ENCODE assay signal across 15 cellular contexts in genomic region chr3:139745831-139746230, GRCh38.
DNase-seq lines count a peak whose midpoint lies in the region; ATAC-seq, FAIRE-seq and TF ChIP-seq lines count a peak whose summit lies in the region.
"Had no signal": no experiment of that assay in that cellular context is flagged by ENCODE, and none has a peak within 500 bp of the region (broad histone marks: within the 10 kb centered on the region; RNA-seq: fewer than 3 reads in every experiment).

No MANE protein-coding gene starts in this region.

- H3K36me3 ChIP-seq in astrocyte (ENCODE audit: insufficient read depth, low read length) (no peaks in the 10 kb centered on the region), uterus (no peaks in the 10 kb centered on the region)
- H3K36me3 ChIP-seq: adrenal gland, upper lobe of left lung had no signal

- H3K36me3 Mint-ChIP-seq in astrocyte (ENCODE audit: low read depth, unreplicated experiment), result no peaks in the 10 kb centered on the region

- peak overlapping the region; percentile 15 for H3K4me2 ChIP-seq in astrocyte (ENCODE audit: low read length)

- H3K27ac Mint-ChIP-seq in astrocyte (ENCODE audit: unreplicated experiment), result peak overlapping the region; percentile 72
- H3K27ac Mint-ChIP-seq: B cell, nephron had no signal

- H2AFZ ChIP-seq in astrocyte (ENCODE audit: low read depth, low read length), result no peak overlapping the region

- TF ChIP-seq POLR2A in GM18505 (IDR thresholded peaks at IDR 0.05; ENCODE audit: borderline replicate concordance, extremely low read depth, insufficient read depth, insufficient read length) (no peak), uterus (IDR thresholded peaks at IDR 0.05) (no peak)

- peaks cover 8% of the 10 kb centered on the region for H3K4me1 Mint-ChIP-seq in astrocyte (ENCODE audit: low read depth, unreplicated experiment)
- H3K4me1 Mint-ChIP-seq: B cell had no signal

- H3K79me2 ChIP-seq in astrocyte (ENCODE audit: insufficient read depth, low read length), result no peaks in the 10 kb centered on the region

- no peak overlapping the region for H3K4me3 Mint-ChIP-seq in astrocyte (ENCODE audit: unreplicated experiment)
- H3K4me3 Mint-ChIP-seq: B cell, nephron had no signal

- WGBS in right cardiac atrium, result 63% methylated on average over 4 of the region's 4 CpGs

- intact Hi-C loops in right cardiac atrium (cut with DNase I) (no loop called here), uterus (cut with DNase I; ENCODE audit: low total_unique reads) (no loop called here)

- FAIRE-seq in astrocyte (lab: Jason Lieb, UNC), result no peak
- FAIRE-seq: GM18507, small intestine had no signal

- H3K4me1 ChIP-seq in astrocyte (ENCODE audit: insufficient read depth, low read length) (peaks cover 9% of the 10 kb centered on the region), right cardiac atrium (ENCODE audit: control insufficient read depth, insufficient read depth, low read length) (no peaks in the 10 kb centered on the region), uterus (no peaks in the 10 kb centered on the region)
- H3K4me1 ChIP-seq: adrenal gland, upper lobe of left lung had no signal

- peaks cover 10% of the 10 kb centered on the region for H3K9me3 Mint-ChIP-seq in astrocyte (ENCODE audit: unreplicated experiment)

- in situ Hi-C loops in ACHN (cut with HindIII; ENCODE audit: low pct_ligation_motif_present, low pct_unique_long_range_greater_than_20kb, low sequenced_read_pairs), result no loop called here

- ATAC-seq in right cardiac atrium (peak; percentile 45 to 73), GM18505 (IDR thresholded peaks at IDR 0.05; ENCODE audit: unreplicated experiment) (no peak)

- peaks cover under 1% of the 10 kb centered on the region for H3K27me3 Mint-ChIP-seq in astrocyte (ENCODE audit: low read depth, unreplicated experiment)

- H3K4me3 ChIP-seq in astrocyte (ENCODE audit: insufficient read depth, low read depth, low read length) (no peak overlapping the region), right cardiac atrium (ENCODE audit: low read length) (no peak overlapping the region), uterus (no peak overlapping the region)
- H3K4me3 ChIP-seq: adrenal gland, upper lobe of left lung had no signal

- TF ChIP-seq CTCF in astrocyte (IDR thresholded peaks at IDR 0.05; ENCODE audit: insufficient read depth, low read depth, low read length), result no peak
- TF ChIP-seq CTCF in uterus (IDR thresholded peaks at IDR 0.05), result no peak

- DNase-seq in ACHN, result peak; percentile 60
- peak; percentile 39 for DNase-seq in HCEC 1CT
- peak; percentile 80 for DNase-seq in astrocyte (ENCODE audit: low read depth)
- no peak for DNase-seq in right cardiac atrium
- DNase-seq in mesenteric fat pad (ENCODE audit: low spot score), result no peak
- no peak for DNase-seq in uterus
- DNase-seq in central memory CD4-positive, alpha-beta T cell, result no peak
- DNase-seq: DND-41, small intestine, upper lobe of left lung had no signal

- H3K27ac ChIP-seq in astrocyte (ENCODE audit: low read depth, low read length), result no peak overlapping the region
- no peak overlapping the region for H3K27ac ChIP-seq in right cardiac atrium (ENCODE audit: low read length)
- no peak overlapping the region for H3K27ac ChIP-seq in uterus
- H3K27ac ChIP-seq: adrenal gland, upper lobe of left lung had no signal

- H3K27me3 ChIP-seq in astrocyte (ENCODE audit: insufficient read depth, low read length) (no peaks in the 10 kb centered on the region), right cardiac atrium (ENCODE audit: control insufficient read depth, insufficient read depth) (no peaks in the 10 kb centered on the region), uterus (no peaks in the 10 kb centered on the region)
- H3K27me3 ChIP-seq: upper lobe of left lung had no signal

- no peaks in the 10 kb centered on the region for H3K9me3 ChIP-seq in astrocyte (ENCODE audit: insufficient read depth, low read depth, low read length)
- no peaks in the 10 kb centered on the region for H3K9me3 ChIP-seq in right cardiac atrium (ENCODE audit: control insufficient read depth, low read length)
- peaks cover 0 to 14% of the 10 kb centered on the region in 2 donors for H3K9me3 ChIP-seq in uterus
- H3K9me3 ChIP-seq: adrenal gland had no signal

- H3K9ac ChIP-seq in astrocyte (ENCODE audit: low read length), result no peak overlapping the region

- H4K20me1 ChIP-seq in astrocyte (ENCODE audit: insufficient read depth, low read length), result no peaks in the 10 kb centered on the region

Comparison
In these comparisons a context has a peak if more than half of its experiments do, and no peak if none do; other contexts are left out.
1. DNase-seq: peak in ACHN (single experiment), HCEC 1CT (single experiment) and astrocyte (single experiment); none in right cardiac atrium (0 of 3), mesenteric fat pad (single experiment), uterus (0 of 2) and central memory CD4-positive, alpha-beta T cell (single experiment).